ENCODE assay signal across 8 cellular contexts in the genomic region with DNA sequence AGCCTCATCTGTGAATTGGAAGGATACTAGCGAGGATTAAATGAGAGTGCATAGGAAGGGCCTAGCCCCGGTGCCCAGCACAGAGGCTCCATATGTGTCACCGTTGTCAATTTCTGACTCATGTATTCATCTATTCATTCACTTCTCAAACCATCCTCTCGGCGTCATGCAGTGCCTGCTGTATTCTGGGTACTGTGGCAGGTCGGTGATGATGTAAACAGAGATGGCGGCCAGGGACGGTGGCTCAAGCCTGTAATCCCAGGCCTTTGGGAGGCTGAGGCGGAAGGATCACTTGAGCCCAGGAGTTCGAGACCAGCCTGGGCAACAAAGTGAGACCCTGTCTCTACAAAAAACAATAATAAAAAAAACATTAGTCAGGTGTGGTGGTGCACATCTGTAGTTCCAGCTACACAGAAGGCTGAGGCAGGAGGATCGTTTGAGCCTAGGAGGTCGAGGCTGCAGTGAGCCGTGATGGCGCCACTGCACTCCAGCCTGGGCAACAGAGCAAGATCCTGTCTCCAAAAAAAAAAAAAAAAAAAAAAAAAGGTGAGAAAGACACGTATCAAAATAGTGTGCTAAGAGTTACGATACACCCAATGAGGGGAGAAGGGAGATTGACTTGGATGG. TPM values are rescaled to one million over a fixed set of nuclear protein-coding genes. Genes with fewer than 3 reads are reported as not detected.
A peak's percentile ranks its signal among the peaks of the same experiment; 100 is the strongest.
DNase-seq lines count a peak whose midpoint lies in the region; ATAC-seq and TF ChIP-seq lines count a peak whose summit lies in the region.

No MANE protein-coding gene starts in this region.

- H3K27ac Mint-ChIP-seq in CD8-positive, alpha-beta T cell = peak overlapping the region; percentile 87
- H3K27ac Mint-ChIP-seq in HFFc6 (no peak overlapping the region), T-cell (peak overlapping the region; percentile 71 to 76)

- peak overlapping the region; percentile 66 for H3K4me2 ChIP-seq in hepatocyte

- H3K4me1 Mint-ChIP-seq in CD8-positive, alpha-beta T cell (ENCODE audit: low read depth) = peaks cover 25% of the 10 kb centered on the region
- peaks cover 13% of the 10 kb centered on the region for H3K4me1 Mint-ChIP-seq in HFFc6 (ENCODE audit: low read depth)
- peaks cover 25 to 32% (median 31%) of the 10 kb centered on the region in 3 donors for H3K4me1 Mint-ChIP-seq in T-cell

- no peaks in the 10 kb centered on the region for H3K9me2 ChIP-seq in hepatocyte (replicated peaks; ENCODE audit: insufficient read depth)

- POLR2A ChIA-PET in CD8-positive, alpha-beta T cell (lab: Charles Lee) = interaction anchor here (0.6 to 2.6 kb wide), 6 partner anchors 11 to 252 kb away, joined by 3 to 10 read pairs (median 4); a partner anchor contains a TSS
- POLR2A ChIA-PET in T-cell (lab: Charles Lee) = interaction anchor here in 1 of 2 donors (0.7 kb wide), 1 partner anchor 30 kb away, joined by 13 read pairs; no protein-coding TSS in a partner anchor

- H3K4me1 ChIP-seq in CD8-positive, alpha-beta T cell (ENCODE audit: insufficient read depth, low read length) = peaks cover 33% of the 10 kb centered on the region
- H3K4me1 ChIP-seq in hepatocyte (ENCODE audit: insufficient read depth) (peaks cover 21% of the 10 kb centered on the region), mucosa of descending colon (ENCODE audit: low read depth) (peaks cover 41% of the 10 kb centered on the region)

- no peak for TF ChIP-seq CTCF in CD8-positive, alpha-beta T cell (IDR thresholded peaks at IDR 0.05)
- TF ChIP-seq CTCF in HFFc6 (IDR thresholded peaks at IDR 0.05) (no peak), hepatocyte (IDR thresholded peaks at IDR 0.05; ENCODE audit: poor library complexity) (no peak), mucosa of descending colon (IDR thresholded peaks at IDR 0.05) (no peak)

- intact Hi-C loops in CD8-positive, alpha-beta T cell (cut with DNase I, micrococcal nuclease) = loop anchor here (1.0 to 5.0 kb wide), 15 partner anchors 12 to 405 kb away; a partner anchor contains a TSS
- intact Hi-C loops in mucosa of descending colon (cut with DNase I, micrococcal nuclease) = loop anchor here in 1 of 2 donors (10.0 kb wide), 1 partner anchor 132 kb away; no protein-coding TSS in a partner anchor

- H3K27me3 Mint-ChIP-seq in CD8-positive, alpha-beta T cell (ENCODE audit: low read depth) = peaks cover 16% of the 10 kb centered on the region
- H3K27me3 Mint-ChIP-seq in HFFc6 (ENCODE audit: insufficient read depth) = peaks cover 32% of the 10 kb centered on the region
- H3K27me3 Mint-ChIP-seq in T-cell = peaks cover 19 to 22% of the 10 kb centered on the region in 2 donors

- H3K27me3 ChIP-seq in CD8-positive, alpha-beta T cell (ENCODE audit: insufficient read depth, low read length) = peaks cover 13% of the 10 kb centered on the region
- peaks cover 44% of the 10 kb centered on the region for H3K27me3 ChIP-seq in hepatocyte

- H3K4me3 ChIP-seq in CD8-positive, alpha-beta T cell (ENCODE audit: low read depth, low read length) = no peak overlapping the region
- H3K4me3 ChIP-seq in hepatocyte (no peak overlapping the region), mucosa of descending colon (no peak overlapping the region)

- CTCF ChIA-PET in CD8-positive, alpha-beta T cell (lab: Charles Lee) = interaction anchor here (0.6 to 12.9 kb wide), 48 partner anchors 9 to 579 kb away, joined by 3 to 263 read pairs (median 5); a partner anchor contains a TSS
- CTCF ChIA-PET in T-cell (lab: Charles Lee) = interaction anchor here (0.6 to 3.3 kb wide), 18 partner anchors 9 to 444 kb away, joined by 3 to 40 read pairs (median 4); a partner anchor contains a TSS

- peak; percentile 54 for ATAC-seq in CD8-positive, alpha-beta T cell
- ATAC-seq in T-cell (replicated peaks in 1 of 4) = peak; percentile 4 to 13 (median 7)
- no peak for ATAC-seq in mucosa of descending colon
- ATAC-seq in HG03135 (IDR thresholded peaks at IDR 0.05; ENCODE audit: unreplicated experiment) = no peak

- H3K36me3 ChIP-seq in CD8-positive, alpha-beta T cell (ENCODE audit: insufficient read depth, low read length) = no peaks in the 10 kb centered on the region
- H3K36me3 ChIP-seq in hepatocyte (replicated peaks; ENCODE audit: insufficient read depth, low read depth) (no peaks in the 10 kb centered on the region), mucosa of descending colon (ENCODE audit: low read depth) (no peaks in the 10 kb centered on the region)

- no peaks in the 10 kb centered on the region for H4K20me1 ChIP-seq in hepatocyte (ENCODE audit: insufficient read depth, poor library complexity, severe bottlenecking)

- peak overlapping the region; percentile 77 for H3K4me3 Mint-ChIP-seq in CD8-positive, alpha-beta T cell
- H3K4me3 Mint-ChIP-seq in HFFc6 (peak overlapping the region; percentile 63), T-cell (peak overlapping the region; percentile 51 to 69 (median 62))

- no peaks in the 10 kb centered on the region for H3K9me3 ChIP-seq in CD8-positive, alpha-beta T cell (ENCODE audit: low read length)
- no peaks in the 10 kb centered on the region for H3K9me3 ChIP-seq in hepatocyte (ENCODE audit: low read depth)
- no peaks in the 10 kb centered on the region for H3K9me3 ChIP-seq in mucosa of descending colon

- H3K36me3 Mint-ChIP-seq in CD8-positive, alpha-beta T cell = no peaks in the 10 kb centered on the region
- H3K36me3 Mint-ChIP-seq in HFFc6 (ENCODE audit: low read depth) (no peaks in the 10 kb centered on the region), T-cell (no peaks in the 10 kb centered on the region)

- H2AFZ ChIP-seq in hepatocyte = no peak overlapping the region

- H3K79me2 ChIP-seq in hepatocyte = no peaks in the 10 kb centered on the region

- H3K9me3 Mint-ChIP-seq in CD8-positive, alpha-beta T cell = no peaks in the 10 kb centered on the region
- no peaks in the 10 kb centered on the region for H3K9me3 Mint-ChIP-seq in HFFc6
- H3K9me3 Mint-ChIP-seq in T-cell = no peaks in the 10 kb centered on the region

- DNase-seq in CD8-positive, alpha-beta T cell = peak in 1 of 7 experiments; percentile 59
- DNase-seq in HFFc6 (no peak), T-cell (peak in 10 of 34 experiments; percentile 7 to 33 (median 18)), hepatocyte (ENCODE audit: low spot score) (no peak), amygdala (lab: John Stamatoyannopoulos, UW) (no peak), mucosa of descending colon (no peak), SKM-1 (lab: John Stamatoyannopoulos, UW; ENCODE audit: unreplicated experiment) (no peak)

- no peak overlapping the region for H3K27ac ChIP-seq in CD8-positive, alpha-beta T cell (ENCODE audit: low read depth, low read length)
- no peak overlapping the region for H3K27ac ChIP-seq in hepatocyte

- 74% methylated on average over 16 of the region's 16 CpGs for WGBS in hepatocyte (ENCODE audit: low lambda C conversion rate, missing lambda C conversion rate)

RNA-seq across cellular contexts. Expression of a gene that starts 4.3 kb away (rescaled TPM):
- not detected for total RNA-seq in CD8-positive, alpha-beta T cell
- not detected for total RNA-seq in HFFc6 (2021; fragmentation: NEBNext Ultra II Directional; extraction: Animal tissue kit (Norgen Biotek cat#: 25700))
- total RNA-seq in T-cell = under 1 TPM in 4 of 5 donors, not detected in 1; 0.12 to 0.35 (median 0.18) TPM
- 1.5 TPM in 2 replicates for total RNA-seq in hepatocyte
- polyA plus RNA-seq in hepatocyte = 3.7 TPM in 2 replicates
- total RNA-seq in mucosa of descending colon = 100 to 1,000 TPM; 108 to 362 (median 356) TPM

RNA-seq across cellular contexts. Expression of a gene that starts 14.5 kb away (rescaled TPM):
- total RNA-seq in CD8-positive, alpha-beta T cell = 100 to 1,000 TPM; 102 to 118 TPM
- total RNA-seq in HFFc6 (2021; fragmentation: NEBNext Ultra II Directional; extraction: Animal tissue kit (Norgen Biotek cat#: 25700)) = 10 to 100 TPM; 44.0 to 52.3 (median 46.3) TPM
- 100 to 1,000 TPM in 2 of 5 donors, 10 to 100 TPM in 3; 81.3 to 146 (median 99.7) TPM for total RNA-seq in T-cell
- 61.6 and 76.5 TPM in 2 replicates for total RNA-seq in hepatocyte
- polyA plus RNA-seq in hepatocyte = 89.0 and 90.3 TPM in 2 replicates
- 10 to 100 TPM; 36.1 to 58.8 (median 57.6) TPM for total RNA-seq in mucosa of descending colon

RNA-seq across cellular contexts. Expression of a gene that starts 14.8 kb away (rescaled TPM):
- total RNA-seq in CD8-positive, alpha-beta T cell = not detected
- total RNA-seq in HFFc6 (2021; fragmentation: NEBNext Ultra II Directional; extraction: Animal tissue kit (Norgen Biotek cat#: 25700)) = not detected
- not detected for total RNA-seq in T-cell
- not detected in 2 replicates for total RNA-seq in hepatocyte
- polyA plus RNA-seq in hepatocyte = not detected in 2 replicates
- under 1 TPM in 1 of 3 donors, not detected in 2; 0.05 TPM for total RNA-seq in mucosa of descending colon

RNA-seq across cellular contexts. Expression of a gene that starts 42.7 kb away (rescaled TPM):
- total RNA-seq in CD8-positive, alpha-beta T cell = 1 to 10 TPM; 4.2 to 5.2 TPM
- under 1 TPM; 0.09 to 0.51 (median 0.14) TPM for total RNA-seq in HFFc6 (2021; fragmentation: NEBNext Ultra II Directional; extraction: Animal tissue kit (Norgen Biotek cat#: 25700))
- 1 to 10 TPM; 2.2 to 7.8 (median 6.6) TPM for total RNA-seq in T-cell
- 0.90 and 1.0 TPM in 2 replicates for total RNA-seq in hepatocyte
- 0.64 and 0.66 TPM in 2 replicates for polyA plus RNA-seq in hepatocyte
- total RNA-seq in mucosa of descending colon = 1 to 10 TPM in 2 of 3 donors, under 1 TPM in 1; 0.96 to 3.4 (median 1.5) TPM

RNA-seq across cellular contexts. Expression of a gene that starts 45.8 kb away (rescaled TPM):
- total RNA-seq in CD8-positive, alpha-beta T cell = under 1 TPM in 1 of 2 experiments, not detected in 1; 0.43 TPM
- under 1 TPM in 1 of 6 experiments, not detected in 5; 0.26 TPM for total RNA-seq in HFFc6 (2021; fragmentation: NEBNext Ultra II Directional; extraction: Animal tissue kit (Norgen Biotek cat#: 25700))
- under 1 TPM in 3 of 5 donors, not detected in 2; 0.35 to 0.56 (median 0.47) TPM for total RNA-seq in T-cell
- total RNA-seq in hepatocyte = 51.9 and 64.5 TPM in 2 replicates
- 203 and 204 TPM in 2 replicates for polyA plus RNA-seq in hepatocyte
- total RNA-seq in mucosa of descending colon = 1 to 10 TPM in 2 of 3 donors, under 1 TPM in 1; 0.23 to 2.0 (median 1.5) TPM

Comparison
In these comparisons a context has a peak if more than half of its experiments do, and no peak if none do; other contexts are left out.
1. ATAC-seq: peak in CD8-positive, alpha-beta T cell (single experiment) and T-cell (4 of 4); none in mucosa of descending colon (single experiment) and HG03135 (single experiment).
2. RNA of a gene that starts 4.3 kb away (total RNA-seq): 108 to 362 TPM in mucosa of descending colon; 1.5 TPM in hepatocyte, 0.12 to 0.35 TPM in T-cell, not detected in CD8-positive, alpha-beta T cell and not detected in HFFc6; every median in the first group is over 10 times any median in the second.
3. Peak in every context shown above with its lines, with median percentiles within 50 percentile points of each other: H3K4me3 Mint-ChIP-seq.